8 cellular contexts compared by ENCODE assay signal in the genomic region with DNA sequence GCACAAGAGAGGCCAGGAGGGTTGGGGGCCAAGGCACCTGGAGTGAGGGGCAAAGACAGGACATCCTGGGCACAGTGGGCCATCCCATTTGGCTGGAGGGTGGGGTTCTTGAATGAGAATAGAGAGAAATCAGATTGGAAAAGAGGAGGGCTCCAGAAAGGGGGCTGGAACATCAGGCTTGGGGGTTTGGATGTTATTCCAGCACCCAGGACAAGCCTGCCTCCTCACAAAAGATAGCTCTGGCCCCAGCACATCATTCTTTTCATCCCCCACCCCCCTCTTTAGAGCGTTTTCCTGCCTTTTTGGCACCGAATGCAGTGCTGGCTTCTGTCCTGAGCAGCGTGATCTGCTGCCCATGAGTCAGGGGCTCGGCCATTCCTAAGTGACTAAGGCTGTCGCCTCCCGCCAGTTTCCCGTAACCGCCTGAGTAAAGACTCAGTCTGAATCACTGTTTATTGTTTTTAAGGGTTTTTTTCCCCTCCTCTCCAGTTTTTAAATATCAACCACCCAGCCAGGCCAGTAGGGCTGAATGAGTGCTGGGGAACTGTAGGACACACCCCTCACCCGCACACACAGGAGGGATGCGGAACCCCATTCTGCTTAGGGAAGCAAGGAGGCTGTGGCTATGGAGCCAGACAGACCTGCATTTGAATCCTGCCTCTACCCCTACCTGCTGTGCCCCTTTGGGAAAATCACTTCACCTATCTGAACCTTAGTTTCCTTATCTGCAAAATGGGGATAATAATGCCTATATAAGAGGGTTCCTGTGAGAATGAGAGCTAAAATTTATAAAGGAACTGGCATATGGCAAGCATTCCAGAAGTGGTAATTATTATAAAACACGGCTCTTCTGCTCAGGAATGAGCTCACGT. TPM values are rescaled to one million over a fixed set of nuclear protein-coding genes. Genes with fewer than 3 reads are reported as not detected.
DNase-seq lines count a peak whose midpoint lies in the region; TF ChIP-seq lines count a peak whose summit lies in the region.

No MANE protein-coding gene starts in this region.

- H2AFZ ChIP-seq in osteoblast (ENCODE audit: low read length) = peak overlapping the region; percentile 47

- DNase-seq in BE2C (peak; percentile 40), SJCRH30 (peak; percentile 84 to 88), foreskin fibroblast (peak; percentile 99), osteoblast (ENCODE audit: insufficient read length, low spot score, missing footprints) (peak; percentile 90), GM10266 (ENCODE audit: extremely low spot score) (no peak), NOMO-1 treated with DMSO at 0.1 percent for 48 hours (lab: John Stamatoyannopoulos, UW; ENCODE audit: unreplicated experiment) (no peak), SKM-1 treated with dmso at 0.1 percent for 144 hours (lab: John Stamatoyannopoulos, UW; ENCODE audit: unreplicated experiment) (no peak)
- DNase-seq in activated CD4-positive, alpha-beta T cell treated with anti-CD3 and anti-CD28 coated beads, Interleukin-2, amount 50 U/mL, for 1 hour = no peak

- H3K27ac ChIP-seq in SJCRH30 = peak overlapping the region; percentile 71
- H3K27ac ChIP-seq in osteoblast (ENCODE audit: low read depth, low read length) = peak overlapping the region; percentile 85

- TF ChIP-seq CTCF in BE2C (IDR thresholded peaks at IDR 0.05; ENCODE audit: low read depth, low read length) (no peak), foreskin fibroblast (IDR thresholded peaks at IDR 0.05; ENCODE audit: low read depth, low read length) (no peak), osteoblast (IDR thresholded peaks at IDR 0.05; ENCODE audit: extremely low read depth, low read depth, low read length) (peak; percentile 6), GM10266 (IDR thresholded peaks at IDR 0.05; ENCODE audit: control insufficient read depth, insufficient read depth, low read depth, missing control alignments) (no peak)

- no peaks in the 10 kb centered on the region for H3K9me3 ChIP-seq in BE2C
- H3K9me3 ChIP-seq in SJCRH30 (replicated peaks) = no peaks in the 10 kb centered on the region
- H3K9me3 ChIP-seq in osteoblast (ENCODE audit: low read depth, low read length) = no peaks in the 10 kb centered on the region

- H3K79me2 ChIP-seq in osteoblast (ENCODE audit: insufficient read depth, low read length) = no peaks in the 10 kb centered on the region

- H4K20me1 ChIP-seq in osteoblast (ENCODE audit: insufficient read depth, low read length) = no peaks in the 10 kb centered on the region

- H3K36me3 ChIP-seq in BE2C (no peaks in the 10 kb centered on the region), SJCRH30 (no peaks in the 10 kb centered on the region; the same call in 1 of the 2 replicates), osteoblast (ENCODE audit: insufficient read depth, low read length) (no peaks in the 10 kb centered on the region)

- no peaks in the 10 kb centered on the region for H3K4me1 ChIP-seq in BE2C
- H3K4me1 ChIP-seq in SJCRH30 = peaks cover 38% of the 10 kb centered on the region
- H3K4me1 ChIP-seq in osteoblast (ENCODE audit: insufficient read depth, low read length) = peaks cover 24% of the 10 kb centered on the region

- H3K4me2 ChIP-seq in osteoblast (ENCODE audit: insufficient read depth, low read length) = peak overlapping the region; percentile 71

- no peak overlapping the region for H3K4me3 ChIP-seq in BE2C (ENCODE audit: low read depth, low read length)
- H3K4me3 ChIP-seq in SJCRH30 = no peak overlapping the region
- no peak overlapping the region for H3K4me3 ChIP-seq in foreskin fibroblast (ENCODE audit: low read depth in 1 of 2, low read length in 2 of 2)
- H3K4me3 ChIP-seq in osteoblast (ENCODE audit: insufficient read depth, low read length) = peak overlapping the region; percentile 25

- H3K27me3 ChIP-seq in BE2C (no peaks in the 10 kb centered on the region), SJCRH30 (no peaks in the 10 kb centered on the region), osteoblast (ENCODE audit: insufficient read depth, low read length) (no peaks in the 10 kb centered on the region)

RNA-seq across cellular contexts. Expression of a gene that starts 32.4 kb away (rescaled TPM):
- polyA plus RNA-seq in BE2C (2012; ENCODE audit: insufficient read depth, insufficient read length, low read depth) = 1.6 TPM
- total RNA-seq in SJCRH30 (2014; rRNA removed; shearing (Covaris generic)) = 66.3 and 73.1 TPM in 2 replicates
- total RNA-seq in osteoblast = 8.7 and 12.4 TPM in 2 replicates

Comparison
In these comparisons a context has a peak if more than half of its experiments do, and no peak if none do; other contexts are left out.
1. DNase-seq: peak in BE2C (single experiment), SJCRH30 (2 of 2), foreskin fibroblast (2 of 2) and osteoblast (single experiment); none in GM10266 (single experiment), NOMO-1 treated with DMSO at 0.1 percent for 48 hours (single experiment), activated CD4-positive, alpha-beta T cell treated with anti-CD3 and anti-CD28 coated beads, Interleukin-2, amount 50 U/mL, for 1 hour (single experiment) and SKM-1 treated with dmso at 0.1 percent for 144 hours (single experiment).